1 cellular context compared by ENCODE assay signal in genomic region chr14:72863216-72864006, GRCh38.
TF ChIP-seq lines count a peak whose summit lies in the region.

No MANE protein-coding gene starts in this region.

TF ChIP-seq in IMR-90, 13 proteins besides CTCF, POLR2A, EP300 and RAD21 (continued from another document):
- TF ChIP-seq, protein P1, sequence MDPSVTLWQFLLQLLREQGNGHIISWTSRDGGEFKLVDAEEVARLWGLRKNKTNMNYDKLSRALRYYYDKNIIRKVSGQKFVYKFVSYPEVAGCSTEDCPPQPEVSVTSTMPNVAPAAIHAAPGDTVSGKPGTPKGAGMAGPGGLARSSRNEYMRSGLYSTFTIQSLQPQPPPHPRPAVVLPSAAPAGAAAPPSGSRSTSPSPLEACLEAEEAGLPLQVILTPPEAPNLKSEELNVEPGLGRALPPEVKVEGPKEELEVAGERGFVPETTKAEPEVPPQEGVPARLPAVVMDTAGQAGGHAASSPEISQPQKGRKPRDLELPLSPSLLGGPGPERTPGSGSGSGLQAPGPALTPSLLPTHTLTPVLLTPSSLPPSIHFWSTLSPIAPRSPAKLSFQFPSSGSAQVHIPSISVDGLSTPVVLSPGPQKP (IDR thresholded peaks at IDR 0.05; ENCODE audit: borderline replicate concordance, low read depth, low read length), result no peak
- no peak for TF ChIP-seq NFE2L2 (IDR thresholded peaks at IDR 0.05; ENCODE audit: low read depth, low read length)
- no peak for TF ChIP-seq FOS (IDR thresholded peaks at IDR 0.05; ENCODE audit: low read depth, low read length)
- TF ChIP-seq RCOR1 (IDR thresholded peaks at IDR 0.05; ENCODE audit: insufficient replicate concordance, low read length), result no peak
TF ChIP-seq in IMR-90: peak in this region for 0.
